ENCODE assay signal across 20 cellular contexts in genomic region chr18:54316071-54316820, GRCh38. TPM values are rescaled to one million over a fixed set of nuclear protein-coding genes. Genes with fewer than 3 reads are reported as not detected.
A peak's percentile ranks its signal among the peaks of the same experiment; 100 is the strongest.
DNase-seq lines count a peak whose midpoint lies in the region; ATAC-seq, FAIRE-seq and TF ChIP-seq lines count a peak whose summit lies in the region.
"Had no signal": no experiment of that assay in that cellular context is flagged by ENCODE, and none has a peak within 500 bp of the region (broad histone marks: within the 10 kb centered on the region; RNA-seq: fewer than 3 reads in every experiment).

No MANE protein-coding gene starts in this region.

- no peak overlapping the region for H2AFZ ChIP-seq in HepG2 (ENCODE audit: low read length)

- DNase-seq in HepG2 (ENCODE audit: low spot score) (peak; percentile 13), right lobe of liver (no peak), MV-4-11 (lab: John Stamatoyannopoulos, UW) (peak; percentile 25), hypothalamus (lab: John Stamatoyannopoulos, UW) (no peak), NCI-H1694 treated with DMSO at 0.1 percent for 48 hours (lab: John Stamatoyannopoulos, UW) (no peak), SW 1271 (lab: John Stamatoyannopoulos, UW) (no peak)
- DNase-seq: CD8-positive, alpha-beta memory T cell; DMS79; GOT3; NCI-H1105; NCI-H1694; NCI-H2107; NCI-H2227 treated with DMSO at 0.1 percent for 48 hours; NCI-H510A treated with DMSO at 0.1 percent for 48 hours; NCI-H774 had no signal

- H4K20me1 ChIP-seq in HepG2 (ENCODE audit: insufficient read depth, low read length), result no peaks in the 10 kb centered on the region
- H4K20me1 ChIP-seq: BLaER1 treated with 17β-estradiol and CSF1 and Interleukin-3, amounts not matched to agents 10 nM and 100 nM had no signal

- TF ChIP-seq POLR2A in HepG2 (IDR thresholded peaks at IDR 0.05; ENCODE audit: insufficient read depth in 1 of 2, low read depth in 2 of 2, low read length in 2 of 2) (no peak), right lobe of liver (IDR thresholded peaks at IDR 0.05) (no peak)

- no peak for TF ChIP-seq RAD21 in HepG2 (CRISPR knock-in tag; IDR thresholded peaks at IDR 0.05)

- H3K4me1 ChIP-seq in HepG2 (ENCODE audit: insufficient read depth, low read length) (0 out of 2 replicates have a peak, but pooled peaks cover 6% of the 10 kb centered on the region), right lobe of liver (no peaks in the 10 kb centered on the region)
- H3K4me1 ChIP-seq: BLaER1 treated with 17β-estradiol and CSF1 and Interleukin-3, amounts not matched to agents 10 nM and 100 nM had no signal

- no peak overlapping the region for H3K9ac ChIP-seq in HepG2 (ENCODE audit: insufficient read depth, low read depth, low read length)
- H3K9ac ChIP-seq: BLaER1 treated with 17β-estradiol and CSF1 and Interleukin-3, amounts not matched to agents 10 nM and 100 nM had no signal

- H3K4me2 ChIP-seq in HepG2 (ENCODE audit: low read depth, low read length), result no peak overlapping the region
- H3K4me2 ChIP-seq: BLaER1 treated with 17β-estradiol and CSF1 and Interleukin-3, amounts not matched to agents 10 nM and 100 nM had no signal

- intact Hi-C loops in HepG2 (cut with micrococcal nuclease; ENCODE audit: unreplicated experiment) (no loop called here), right lobe of liver (cut with DNase I) (no loop called here)

- no TSS peak for BruUV-seq in HepG2 (replicated peaks; lab: Mats Ljungman, UMichigan)

- in situ Hi-C loops in HepG2 (cut with HindIII; ENCODE audit: extremely low pct_ligation_motif_present, low pct_unique_long_range_greater_than_20kb), result no loop called here

- CTCF ChIA-PET in HepG2 (lab: Yijun Ruan, JAX; ENCODE audit: low intra/inter-chr PET ratio, low total read pairs), result no interaction called here

- FAIRE-seq in HepG2 (lab: Jason Lieb, UNC) (no peak), colon (lab: Jason Lieb, UNC) (peak; percentile 45)
- FAIRE-seq: A204.1, K562 had no signal

- H3K4me3 ChIP-seq in HepG2 (replicated peaks in 1 of 3; ENCODE audit: insufficient read depth in 1 of 3, low read depth in 2 of 3, low read length in 3 of 3), result no peak overlapping the region
- H3K4me3 ChIP-seq in right lobe of liver, result no peak overlapping the region
- H3K4me3 ChIP-seq: BLaER1 treated with 17β-estradiol and CSF1 and Interleukin-3, amounts not matched to agents 10 nM and 100 nM; K562 had no signal

- H3K27ac ChIP-seq in HepG2 (ENCODE audit: extremely low read length, insufficient read depth, low read length) (no peak overlapping the region), right lobe of liver (no peak overlapping the region)
- H3K27ac ChIP-seq: BLaER1 treated with 17β-estradiol and CSF1 and Interleukin-3, amounts not matched to agents 10 nM and 100 nM had no signal

- TF ChIP-seq CTCF in HepG2 (CRISPR knock-in tag; IDR thresholded peaks at IDR 0.05), result no peak
- TF ChIP-seq CTCF in right lobe of liver (IDR thresholded peaks at IDR 0.05), result no peak

- H3K27me3 ChIP-seq in HepG2 (ENCODE audit: control insufficient read depth in 1 of 2, insufficient read depth in 2 of 2, low read length in 2 of 2), result no peaks in the 10 kb centered on the region
- H3K27me3 ChIP-seq in right lobe of liver, result no peaks in the 10 kb centered on the region
- H3K27me3 ChIP-seq: BLaER1 treated with 17β-estradiol and CSF1 and Interleukin-3, amounts not matched to agents 10 nM and 100 nM had no signal

- ATAC-seq in HepG2 (no peak; the same call in 2 of the 3 replicates), right lobe of liver (no peak)
- ATAC-seq: K562 had no signal

- no peak for TF ChIP-seq EP300 in HepG2 (IDR thresholded peaks at IDR 0.05; ENCODE audit: low read depth in 2 of 2, low read length in 2 of 2)
- TF ChIP-seq EP300 in HepG2 (CRISPR knock-in tag; IDR thresholded peaks at IDR 0.05; ENCODE audit: borderline replicate concordance), result no peak

- no peaks in the 10 kb centered on the region for H3K79me2 ChIP-seq in HepG2 (ENCODE audit: insufficient read depth, low read length)

- no peaks in the 10 kb centered on the region for H3K36me3 ChIP-seq in HepG2 (replicated peaks in 1 of 2; ENCODE audit: control insufficient read depth in 1 of 2, insufficient read depth in 2 of 2, low read length in 2 of 2)
- H3K36me3 ChIP-seq in right lobe of liver, result no peaks in the 10 kb centered on the region
- H3K36me3 ChIP-seq: BLaER1 treated with 17β-estradiol and CSF1 and Interleukin-3, amounts not matched to agents 10 nM and 100 nM had no signal

- H3K9me3 ChIP-seq in HepG2 (ENCODE audit: low read length), result no peaks in the 10 kb centered on the region
- H3K9me3 ChIP-seq in right lobe of liver, result no peaks in the 10 kb centered on the region

- POLR2A ChIA-PET in HepG2 (lab: Yijun Ruan, JAX), result no interaction called here

RNA-seq across cellular contexts. Expression of gene STARD6, which starts 41.4 kb away (rescaled TPM):
- not detected in 2 replicates for total RNA-seq in HepG2 (2016; rRNA removed; fragmentation: Illumina TruSeq; extraction: Trizol)
- total RNA-seq in HepG2 (2016; cell fraction: cytosol; rRNA removed; fragmentation: Illumina TruSeq; extraction: Trizol; ENCODE audit: low read depth), result not detected in 2 replicates
- not detected in 2 replicates for total RNA-seq in HepG2 (2016; cell fraction: insoluble cytoplasmic fraction; rRNA removed; fragmentation: Illumina TruSeq; extraction: Trizol)
- total RNA-seq in HepG2 (2016; cell fraction: membrane; rRNA removed; fragmentation: Illumina TruSeq; extraction: Trizol), result not detected in 2 replicates
- not detected in 2 replicates for total RNA-seq in HepG2 (2016; cell fraction: nucleus; rRNA removed; fragmentation: Illumina TruSeq; extraction: Trizol)
- not detected in 2 replicates for polyA plus RNA-seq in HepG2 (2011; rRNA removed)
- polyA plus RNA-seq in HepG2 (2011; cell fraction: cytosol; rRNA removed), result not detected in 2 replicates
- not detected in 2 replicates for polyA plus RNA-seq in HepG2 (2011; cell fraction: nucleus; rRNA removed)
- not detected in 2 replicates for polyA plus RNA-seq in HepG2 (2012)
- polyA plus RNA-seq in HepG2 (2016; cell fraction: cytosol; fragmentation: Illumina TruSeq; extraction: Trizol; ENCODE audit: low read depth), result not detected in 2 replicates
- polyA plus RNA-seq in HepG2 (2016; cell fraction: insoluble cytoplasmic fraction; fragmentation: Illumina TruSeq; extraction: Trizol; ENCODE audit: low read depth), result not detected in 2 replicates
- polyA plus RNA-seq in HepG2 (2016; cell fraction: membrane; fragmentation: Illumina TruSeq; extraction: Trizol; ENCODE audit: low read depth), result not detected in 2 replicates
- not detected in 2 replicates for polyA plus RNA-seq in HepG2 (2016; cell fraction: nucleus; fragmentation: Illumina TruSeq; extraction: Trizol; ENCODE audit: insufficient read depth, low read depth)
- polyA minus RNA-seq in HepG2 (2011; rRNA and poly(A)+ RNA removed; ENCODE audit: low replicate concordance), result not detected in 2 replicates
- not detected in 2 replicates for polyA minus RNA-seq in HepG2 (2011; cell fraction: cytosol; rRNA and poly(A)+ RNA removed)
- polyA minus RNA-seq in HepG2 (2011; cell fraction: nucleus; rRNA and poly(A)+ RNA removed), result not detected in 2 replicates
- not detected for total RNA-seq in right lobe of liver
- total RNA-seq: K562, MCF 10A had no signal
- polyA plus RNA-seq: CD8-positive, alpha-beta memory T cell had no signal

RNA-seq across cellular contexts. Expression of gene C18orf54, which starts 41.5 kb away (rescaled TPM):
- 2.5 and 8.1 TPM in 2 replicates for total RNA-seq in HepG2 (2016; rRNA removed; fragmentation: Illumina TruSeq; extraction: Trizol)
- 0.79 and 0.91 TPM in 2 replicates for total RNA-seq in HepG2 (2016; cell fraction: cytosol; rRNA removed; fragmentation: Illumina TruSeq; extraction: Trizol; ENCODE audit: low read depth)
- total RNA-seq in HepG2 (2016; cell fraction: insoluble cytoplasmic fraction; rRNA removed; fragmentation: Illumina TruSeq; extraction: Trizol), result 1.6 and 6.8 TPM in 2 replicates
- total RNA-seq in HepG2 (2016; cell fraction: membrane; rRNA removed; fragmentation: Illumina TruSeq; extraction: Trizol), result 1.9 and 2.9 TPM in 2 replicates
- total RNA-seq in HepG2 (2016; cell fraction: nucleus; rRNA removed; fragmentation: Illumina TruSeq; extraction: Trizol), result 4.2 and 4.6 TPM in 2 replicates
- 0.94 and 1.8 TPM in 2 replicates for polyA plus RNA-seq in HepG2 (2011; rRNA removed)
- polyA plus RNA-seq in HepG2 (2011; cell fraction: cytosol; rRNA removed), result 0.30 and 0.56 TPM in 2 replicates
- 0.92 and 1.2 TPM in 2 replicates for polyA plus RNA-seq in HepG2 (2011; cell fraction: nucleus; rRNA removed)
- 1.1 and 2.0 TPM in 2 replicates for polyA plus RNA-seq in HepG2 (2012)
- polyA plus RNA-seq in HepG2 (2016; cell fraction: cytosol; fragmentation: Illumina TruSeq; extraction: Trizol; ENCODE audit: low read depth), result 0.14 and 0.19 TPM in 2 replicates
- polyA plus RNA-seq in HepG2 (2016; cell fraction: insoluble cytoplasmic fraction; fragmentation: Illumina TruSeq; extraction: Trizol; ENCODE audit: low read depth), result 5.7 and 6.0 TPM in 2 replicates
- polyA plus RNA-seq in HepG2 (2016; cell fraction: membrane; fragmentation: Illumina TruSeq; extraction: Trizol; ENCODE audit: low read depth), result 0.69 and 0.83 TPM in 2 replicates
- polyA plus RNA-seq in HepG2 (2016; cell fraction: nucleus; fragmentation: Illumina TruSeq; extraction: Trizol; ENCODE audit: insufficient read depth, low read depth), result 4.3 and 5.4 TPM in 2 replicates
- 0.74 and 1.1 TPM in 2 replicates for polyA minus RNA-seq in HepG2 (2011; rRNA and poly(A)+ RNA removed; ENCODE audit: low replicate concordance)
- 4.5 and 5.2 TPM in 2 replicates for polyA minus RNA-seq in HepG2 (2011; cell fraction: cytosol; rRNA and poly(A)+ RNA removed)
- 5.5 and 7.2 TPM in 2 replicates for polyA minus RNA-seq in HepG2 (2011; cell fraction: nucleus; rRNA and poly(A)+ RNA removed)
- total RNA-seq in right lobe of liver, result under 1 TPM; 0.12 to 0.55 (median 0.33) TPM

RNA-seq across cellular contexts. Expression of gene POLI, which starts 46.9 kb away (rescaled TPM):
- total RNA-seq in HepG2 (2016; rRNA removed; fragmentation: Illumina TruSeq; extraction: Trizol), result 14.1 and 16.8 TPM in 2 replicates
- total RNA-seq in HepG2 (2016; cell fraction: cytosol; rRNA removed; fragmentation: Illumina TruSeq; extraction: Trizol; ENCODE audit: low read depth), result 41.2 and 49.7 TPM in 2 replicates
- total RNA-seq in HepG2 (2016; cell fraction: insoluble cytoplasmic fraction; rRNA removed; fragmentation: Illumina TruSeq; extraction: Trizol), result 15.2 and 16.9 TPM in 2 replicates
- 22.0 and 28.7 TPM in 2 replicates for total RNA-seq in HepG2 (2016; cell fraction: membrane; rRNA removed; fragmentation: Illumina TruSeq; extraction: Trizol)
- 24.8 and 26.2 TPM in 2 replicates for total RNA-seq in HepG2 (2016; cell fraction: nucleus; rRNA removed; fragmentation: Illumina TruSeq; extraction: Trizol)
- 17.2 and 21.2 TPM in 2 replicates for polyA plus RNA-seq in HepG2 (2011; rRNA removed)
- 3.6 and 4.5 TPM in 2 replicates for polyA plus RNA-seq in HepG2 (2011; cell fraction: cytosol; rRNA removed)
- polyA plus RNA-seq in HepG2 (2011; cell fraction: nucleus; rRNA removed), result 41.4 and 49.8 TPM in 2 replicates
- 10.6 and 14.5 TPM in 2 replicates for polyA plus RNA-seq in HepG2 (2012)
- 1.5 and 1.7 TPM in 2 replicates for polyA plus RNA-seq in HepG2 (2016; cell fraction: cytosol; fragmentation: Illumina TruSeq; extraction: Trizol; ENCODE audit: low read depth)
- 14.7 and 14.8 TPM in 2 replicates for polyA plus RNA-seq in HepG2 (2016; cell fraction: insoluble cytoplasmic fraction; fragmentation: Illumina TruSeq; extraction: Trizol; ENCODE audit: low read depth)
- polyA plus RNA-seq in HepG2 (2016; cell fraction: membrane; fragmentation: Illumina TruSeq; extraction: Trizol; ENCODE audit: low read depth), result 5.1 and 5.3 TPM in 2 replicates
- polyA plus RNA-seq in HepG2 (2016; cell fraction: nucleus; fragmentation: Illumina TruSeq; extraction: Trizol; ENCODE audit: insufficient read depth, low read depth), result 57.5 and 59.9 TPM in 2 replicates
- polyA minus RNA-seq in HepG2 (2011; rRNA and poly(A)+ RNA removed; ENCODE audit: low replicate concordance), result 4.6 and 6.5 TPM in 2 replicates
- polyA minus RNA-seq in HepG2 (2011; cell fraction: cytosol; rRNA and poly(A)+ RNA removed), result 7.3 and 10.0 TPM in 2 replicates
- 46.1 and 47.0 TPM in 2 replicates for polyA minus RNA-seq in HepG2 (2011; cell fraction: nucleus; rRNA and poly(A)+ RNA removed)
- 10 to 100 TPM in 5 of 6 experiments, 1 to 10 TPM in 1; 9.2 to 14.1 (median 12.2) TPM for total RNA-seq in right lobe of liver

Comparison
In these comparisons a context has a peak if more than half of its experiments do, and no peak if none do; other contexts are left out.
1. DNase-seq: peak in HepG2 (single experiment) and MV-4-11 (single experiment); none in right lobe of liver (0 of 3), hypothalamus (0 of 51), NCI-H1694 treated with DMSO at 0.1 percent for 48 hours (single experiment) and SW 1271 (0 of 2).